8 cellular contexts compared by ENCODE assay signal in genomic region chr4:8607603-8608481, GRCh38. TPM values are rescaled to one million over a fixed set of nuclear protein-coding genes. Genes with fewer than 3 reads are reported as not detected.
A peak's percentile ranks its signal among the peaks of the same experiment; 100 is the strongest.
DNase-seq lines count a peak whose midpoint lies in the region; ATAC-seq and TF ChIP-seq lines count a peak whose summit lies in the region.

No MANE protein-coding gene starts in this region.

- H3K36me3 ChIP-seq in Peyer's patch = no peaks in the 10 kb centered on the region
- H3K36me3 ChIP-seq in ascending aorta = no peaks in the 10 kb centered on the region

- peak; percentile 19 for DNase-seq in NCI-H748 (lab: John Stamatoyannopoulos, UW; ENCODE audit: unreplicated experiment)
- DNase-seq in NCI-H748 treated with DMSO at 0.1 percent for 48 hours (lab: John Stamatoyannopoulos, UW) = no peak
- peak in 2 of 3 donors; percentile 54 to 60 for DNase-seq in Peyer's patch
- DNase-seq in ascending aorta (ENCODE audit: low spot score in 2 of 2) = no peak
- DNase-seq in left kidney (ENCODE audit: low read depth, low spot score) = peak; percentile 76
- peak; percentile 68 for DNase-seq in stimulated activated naive CD8-positive, alpha-beta T cell treated with anti-CD3 and anti-CD28 coated beads, Interleukin-15, Interleukin-2, amounts not matched to agents 100 U/mL and 50 U/mL, for 24 hours
- no peak for DNase-seq in middle frontal gyrus (ENCODE audit: extremely low spot score, low spot score)
- DNase-seq in RKO (ENCODE audit: low spot score) = no peak

- H3K4me1 ChIP-seq in Peyer's patch (no peaks in the 10 kb centered on the region), ascending aorta (no peaks in the 10 kb centered on the region)

- TF ChIP-seq CTCF in Peyer's patch (IDR thresholded peaks at IDR 0.05) = peak in 5 of 6 experiments; percentile 29 to 73 (median 69)
- peak; percentile 50 to 92 (median 88) for TF ChIP-seq CTCF in ascending aorta (IDR thresholded peaks at IDR 0.05)

- H3K9me3 ChIP-seq in Peyer's patch (no peaks in the 10 kb centered on the region), ascending aorta (no peaks in the 10 kb centered on the region)

- TF ChIP-seq POLR2A in Peyer's patch (IDR thresholded peaks at IDR 0.05) = no peak

- H3K4me3 ChIP-seq in Peyer's patch (no peak overlapping the region), ascending aorta (no peak overlapping the region)

- no peaks in the 10 kb centered on the region for H3K27me3 ChIP-seq in Peyer's patch
- no peaks in the 10 kb centered on the region for H3K27me3 ChIP-seq in ascending aorta

- intact Hi-C loops in ascending aorta (cut with DNase I) = loop anchor here (10.0 kb wide), 1 partner anchor 307 kb away; no protein-coding TSS in a partner anchor

- H3K27ac ChIP-seq in Peyer's patch (no peak overlapping the region), ascending aorta (no peak overlapping the region)

- ATAC-seq in stimulated activated naive CD8-positive, alpha-beta T cell treated with anti-CD3 and anti-CD28 coated beads, Interleukin-15, Interleukin-2, amounts not matched to agents 100 U/mL and 50 U/mL, for 24 hours = peak; percentile 29

RNA-seq across cellular contexts. Expression of gene CPZ, which starts 15.3 kb away (rescaled TPM):
- total RNA-seq in Peyer's patch = 1 to 10 TPM in 3 of 4 donors, not detected in 1; 1.2 to 2.0 (median 1.5) TPM
- 3.5 TPM for total RNA-seq in ascending aorta

RNA-seq across cellular contexts. Expression of gene GPR78, which starts 27.6 kb away (rescaled TPM):
- total RNA-seq in Peyer's patch = not detected
- total RNA-seq in ascending aorta = not detected

Comparison
In these comparisons a context has a peak if more than half of its experiments do, and no peak if none do; other contexts are left out.
1. DNase-seq: peak in NCI-H748 (single experiment), Peyer's patch (2 of 3), left kidney (single experiment) and stimulated activated naive CD8-positive, alpha-beta T cell treated with anti-CD3 and anti-CD28 coated beads, Interleukin-15, Interleukin-2, amounts not matched to agents 100 U/mL and 50 U/mL, for 24 hours (single experiment); none in NCI-H748 treated with DMSO at 0.1 percent for 48 hours (single experiment), ascending aorta (0 of 2), middle frontal gyrus (single experiment) and RKO (single experiment).